In the genomic region with DNA sequence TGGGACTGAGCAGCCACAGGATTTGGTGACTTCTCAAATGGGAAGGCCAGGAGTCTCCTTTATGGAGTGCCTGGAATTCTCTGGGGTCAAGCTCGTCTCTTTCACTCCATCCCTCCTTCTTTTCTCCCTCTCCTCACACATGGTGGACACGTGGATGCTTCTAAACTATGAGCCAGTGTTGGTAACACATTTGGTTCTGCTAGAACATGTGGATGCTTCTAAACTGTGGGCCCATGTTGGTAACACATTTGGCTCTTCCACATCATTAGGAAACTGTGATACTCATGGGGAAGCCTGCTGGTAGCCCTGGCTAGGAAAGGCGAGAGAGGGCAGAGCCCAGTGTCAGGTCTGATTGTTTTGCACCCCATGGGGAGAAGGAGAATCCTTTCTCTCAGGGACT, we compare ENCODE assay signal across 17 cellular contexts. TPM values are rescaled to one million over a fixed set of nuclear protein-coding genes. Genes with fewer than 3 reads are reported as not detected.
DNase-seq lines count a peak whose midpoint lies in the region; ATAC-seq and TF ChIP-seq lines count a peak whose summit lies in the region.
"Had no signal": no experiment of that assay in that cellular context is flagged by ENCODE, and none has a peak within 500 bp of the region (broad histone marks: within the 10 kb centered on the region; RNA-seq: fewer than 3 reads in every experiment).

No MANE protein-coding gene starts in this region.

- no peak for TF ChIP-seq POLR2A in uterus (IDR thresholded peaks at IDR 0.05)

- H3K79me2 ChIP-seq in PC-9 (ENCODE audit: low read depth), result no peaks in the 10 kb centered on the region
- H3K79me2 ChIP-seq in smooth muscle cell (ENCODE audit: low read depth), result no peaks in the 10 kb centered on the region

- H3K4me1 ChIP-seq in left ventricle myocardium inferior (peaks cover 25% of the 10 kb centered on the region), right cardiac atrium (ENCODE audit: control insufficient read depth, insufficient read depth, low read length) (peaks cover 9% of the 10 kb centered on the region), PC-9 (replicated peaks; ENCODE audit: insufficient read depth) (peaks cover 76% of the 10 kb centered on the region), smooth muscle cell (ENCODE audit: low read depth) (peaks cover 8% of the 10 kb centered on the region), uterus (no peaks in the 10 kb centered on the region)
- H3K4me1 ChIP-seq: SJCRH30 had no signal

- H3K4me3 ChIP-seq in left ventricle myocardium inferior, result no peak overlapping the region
- no peak overlapping the region for H3K4me3 ChIP-seq in right cardiac atrium (ENCODE audit: low read length)
- H3K4me3 ChIP-seq in PC-9, result no peak overlapping the region
- H3K4me3 ChIP-seq in fibroblast of mammary gland (ENCODE audit: control insufficient read depth, low read depth, low read length), result no peak overlapping the region
- H3K4me3 ChIP-seq in smooth muscle cell, result no peak overlapping the region
- H3K4me3 ChIP-seq in uterus, result no peak overlapping the region
- H3K4me3 ChIP-seq: K562, SJCRH30 had no signal

- H3K27ac ChIP-seq in left ventricle myocardium inferior (replicated peaks) (peak overlapping the region; percentile 71), right cardiac atrium (ENCODE audit: low read length) (no peak overlapping the region), PC-9 (peak overlapping the region; percentile 36), smooth muscle cell (ENCODE audit: low read depth) (peak overlapping the region; percentile 42), uterus (no peak overlapping the region)
- H3K27ac ChIP-seq: C4-2B, SJCRH30 had no signal

- H3K36me3 ChIP-seq in left ventricle myocardium inferior, result no peaks in the 10 kb centered on the region
- no peaks in the 10 kb centered on the region for H3K36me3 ChIP-seq in PC-9 (ENCODE audit: low read depth)
- H3K36me3 ChIP-seq in smooth muscle cell (ENCODE audit: low read depth), result no peaks in the 10 kb centered on the region
- no peaks in the 10 kb centered on the region for H3K36me3 ChIP-seq in uterus
- H3K36me3 ChIP-seq: SJCRH30 had no signal

- no peaks in the 10 kb centered on the region for H3K9me3 ChIP-seq in left ventricle myocardium inferior (replicated peaks)
- H3K9me3 ChIP-seq in right cardiac atrium (ENCODE audit: control insufficient read depth, low read length), result no peaks in the 10 kb centered on the region
- H3K9me3 ChIP-seq in PC-9 (ENCODE audit: insufficient read depth, low read depth), result no peaks in the 10 kb centered on the region
- H3K9me3 ChIP-seq in smooth muscle cell (replicated peaks; ENCODE audit: low read depth), result no peaks in the 10 kb centered on the region
- H3K9me3 ChIP-seq in uterus, result no peaks in the 10 kb centered on the region
- H3K9me3 ChIP-seq: SJCRH30 had no signal

- WGBS in right cardiac atrium, result 66% methylated on average over 3 of the region's 3 CpGs
- WGBS in smooth muscle cell (ENCODE audit: low lambda C conversion rate), result 76% methylated on average over 3 of the region's 3 CpGs

- intact Hi-C loops in left ventricle myocardium inferior (cut with micrococcal nuclease), result no loop called here
- intact Hi-C loops in right cardiac atrium (cut with DNase I), result no loop called here
- intact Hi-C loops in PC-9 (cut with micrococcal nuclease; ENCODE audit: unreplicated experiment), result no loop called here
- intact Hi-C loops in uterus (cut with DNase I; ENCODE audit: low total_unique reads), result no loop called here

- H3K27me3 ChIP-seq in left ventricle myocardium inferior (ENCODE audit: low read depth) (no peaks in the 10 kb centered on the region), right cardiac atrium (ENCODE audit: control insufficient read depth, insufficient read depth) (no peaks in the 10 kb centered on the region), PC-9 (ENCODE audit: insufficient read depth, low read depth) (no peaks in the 10 kb centered on the region), smooth muscle cell (ENCODE audit: low read depth) (no peaks in the 10 kb centered on the region), uterus (no peaks in the 10 kb centered on the region)
- H3K27me3 ChIP-seq: SJCRH30 had no signal

- peaks cover 20% of the 10 kb centered on the region; the same call in 1 of the 2 replicates for H3F3A ChIP-seq in PC-9 (ENCODE audit: insufficient read depth, low read depth)
- peaks cover 5% of the 10 kb centered on the region for H3F3A ChIP-seq in smooth muscle cell (ENCODE audit: low read depth)

- no peak overlapping the region for H3K9ac ChIP-seq in smooth muscle cell (ENCODE audit: low read depth)

- no peak for ATAC-seq in right cardiac atrium
- ATAC-seq: K562 had no signal

- H2AFZ ChIP-seq in PC-9, result no peak overlapping the region
- H2AFZ ChIP-seq in smooth muscle cell (ENCODE audit: low read depth), result no peak overlapping the region

- no TSS peak for BruUV-seq in PC-9 (replicated peaks; lab: Mats Ljungman, UMichigan)

- peak overlapping the region; percentile 43 for H3K4me2 ChIP-seq in PC-9
- peak overlapping the region; percentile 75 for H3K4me2 ChIP-seq in smooth muscle cell

- H4K20me1 ChIP-seq in PC-9 (ENCODE audit: insufficient read depth) (no peaks in the 10 kb centered on the region), smooth muscle cell (ENCODE audit: low read depth) (no peaks in the 10 kb centered on the region)

- POLR2A ChIA-PET in PC-9 (lab: Charles Lee; ENCODE audit: unreplicated experiment), result no interaction called here

- no peak for DNase-seq in left ventricle myocardium inferior
- DNase-seq in right cardiac atrium, result no peak
- DNase-seq in PC-9, result no peak
- peak; percentile 21 for DNase-seq in fibroblast of mammary gland (ENCODE audit: low read depth)
- no peak for DNase-seq in smooth muscle cell (lab: John Stamatoyannopoulos, UW; ENCODE audit: unreplicated experiment)
- no peak for DNase-seq in uterus
- DNase-seq in T-helper 1 cell, result no peak
- no peak for DNase-seq in GM10266 (ENCODE audit: extremely low spot score)
- DNase-seq: DMS 273 treated with DMSO at 0.1 percent for 48 hours, NCI-H1417, NCI-H2029, NCI-H2171, NCI-H446, SJCRH30 had no signal

- TF ChIP-seq CTCF in left ventricle myocardium inferior (IDR thresholded peaks at IDR 0.05; ENCODE audit: borderline replicate concordance) (no peak), PC-9 (conservative IDR thresholded peaks at IDR 0.05) (no peak), fibroblast of mammary gland (conservative IDR thresholded peaks at IDR 0.05; ENCODE audit: control insufficient read depth, insufficient read depth, low read depth, low read length) (no peak), smooth muscle cell (IDR thresholded peaks at IDR 0.05; ENCODE audit: borderline replicate concordance, insufficient read depth, poor library complexity, severe bottlenecking) (no peak), uterus (IDR thresholded peaks at IDR 0.05) (no peak), GM10266 (IDR thresholded peaks at IDR 0.05; ENCODE audit: control insufficient read depth, insufficient read depth, low read depth, missing control alignments) (no peak)

- H3K9me2 ChIP-seq in PC-9 (ENCODE audit: insufficient read depth), result no peaks in the 10 kb centered on the region

- CTCF ChIA-PET in PC-9 (lab: Charles Lee), result no interaction called here

RNA-seq across cellular contexts. Expression of a gene that starts 3.9 kb away (rescaled TPM):
- total RNA-seq in left ventricle myocardium inferior (not detected), right cardiac atrium (not detected), PC-9 (2021) (0.78 TPM in 1 of 2 replicates, not detected in the other), smooth muscle cell (not detected in 2 replicates), uterus (not detected)
- polyA plus RNA-seq in right cardiac atrium (not detected), smooth muscle cell (not detected in 2 replicates)
- total RNA-seq: H4, K562, SJCRH30 had no signal
- polyA plus RNA-seq: K562 had no signal

RNA-seq across cellular contexts. Expression of a gene that starts 55.0 kb away (rescaled TPM):
- total RNA-seq in left ventricle myocardium inferior, result 576 TPM
- total RNA-seq in right cardiac atrium, result 1,000 to 10,000 TPM in 1 of 4 donors, 100 to 1,000 TPM in 3; 785 to 1,029 (median 931) TPM
- polyA plus RNA-seq in right cardiac atrium, result 1,076 TPM
- 262 and 355 TPM in 2 replicates for total RNA-seq in PC-9 (2021)
- total RNA-seq in smooth muscle cell, result 146 and 170 TPM in 2 replicates
- 338 and 410 TPM in 2 replicates for polyA plus RNA-seq in smooth muscle cell
- total RNA-seq in uterus, result 1,000 to 10,000 TPM in 1 of 4 donors, 100 to 1,000 TPM in 3; 205 to 1,148 (median 624) TPM

RNA-seq across cellular contexts. Expression of a gene that starts 58.0 kb away (rescaled TPM):
- total RNA-seq in left ventricle myocardium inferior (not detected), right cardiac atrium (not detected), PC-9 (2021) (0.76 TPM in 1 of 2 replicates, not detected in the other), smooth muscle cell (1.3 and 9.3 TPM in 2 replicates), uterus (not detected)
- polyA plus RNA-seq in right cardiac atrium (not detected), smooth muscle cell (1.9 and 27.7 TPM in 2 replicates)
- total RNA-seq: K562, SJCRH30 had no signal
- polyA plus RNA-seq: K562 had no signal

Comparison
In these comparisons a context has a peak if more than half of its experiments do, and no peak if none do; other contexts are left out.
1. H3K27ac ChIP-seq: peak in left ventricle myocardium inferior (single experiment), PC-9 (single experiment) and smooth muscle cell (single experiment); none in right cardiac atrium (single experiment) and uterus (0 of 2).